In the genomic region with DNA sequence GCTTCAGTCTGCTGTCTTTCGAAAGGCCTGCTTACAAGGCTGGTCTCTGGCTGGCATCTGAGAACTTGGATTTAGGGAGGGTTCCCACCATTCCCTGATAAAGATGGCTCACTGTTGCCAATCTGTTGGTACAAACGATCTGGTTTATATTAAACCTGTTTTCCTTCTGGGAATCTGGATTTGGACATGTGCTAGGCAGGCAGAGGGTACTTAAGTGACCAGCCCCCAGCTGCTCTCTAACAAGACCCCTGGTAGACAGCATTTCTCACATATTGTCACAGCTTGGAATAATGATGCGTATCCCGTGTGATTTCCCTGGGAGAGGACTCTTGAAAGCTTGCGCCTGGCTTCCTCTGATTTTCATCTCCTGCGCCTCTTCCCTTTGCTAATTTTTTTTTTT, we compare ENCODE assay signal across 1 cellular context.
TF ChIP-seq lines count a peak whose summit lies in the region.

No MANE protein-coding gene starts in this region.

TF ChIP-seq in HCT116, 20 proteins besides CTCF, POLR2A, EP300 and RAD21:
- TF ChIP-seq, protein P1, sequence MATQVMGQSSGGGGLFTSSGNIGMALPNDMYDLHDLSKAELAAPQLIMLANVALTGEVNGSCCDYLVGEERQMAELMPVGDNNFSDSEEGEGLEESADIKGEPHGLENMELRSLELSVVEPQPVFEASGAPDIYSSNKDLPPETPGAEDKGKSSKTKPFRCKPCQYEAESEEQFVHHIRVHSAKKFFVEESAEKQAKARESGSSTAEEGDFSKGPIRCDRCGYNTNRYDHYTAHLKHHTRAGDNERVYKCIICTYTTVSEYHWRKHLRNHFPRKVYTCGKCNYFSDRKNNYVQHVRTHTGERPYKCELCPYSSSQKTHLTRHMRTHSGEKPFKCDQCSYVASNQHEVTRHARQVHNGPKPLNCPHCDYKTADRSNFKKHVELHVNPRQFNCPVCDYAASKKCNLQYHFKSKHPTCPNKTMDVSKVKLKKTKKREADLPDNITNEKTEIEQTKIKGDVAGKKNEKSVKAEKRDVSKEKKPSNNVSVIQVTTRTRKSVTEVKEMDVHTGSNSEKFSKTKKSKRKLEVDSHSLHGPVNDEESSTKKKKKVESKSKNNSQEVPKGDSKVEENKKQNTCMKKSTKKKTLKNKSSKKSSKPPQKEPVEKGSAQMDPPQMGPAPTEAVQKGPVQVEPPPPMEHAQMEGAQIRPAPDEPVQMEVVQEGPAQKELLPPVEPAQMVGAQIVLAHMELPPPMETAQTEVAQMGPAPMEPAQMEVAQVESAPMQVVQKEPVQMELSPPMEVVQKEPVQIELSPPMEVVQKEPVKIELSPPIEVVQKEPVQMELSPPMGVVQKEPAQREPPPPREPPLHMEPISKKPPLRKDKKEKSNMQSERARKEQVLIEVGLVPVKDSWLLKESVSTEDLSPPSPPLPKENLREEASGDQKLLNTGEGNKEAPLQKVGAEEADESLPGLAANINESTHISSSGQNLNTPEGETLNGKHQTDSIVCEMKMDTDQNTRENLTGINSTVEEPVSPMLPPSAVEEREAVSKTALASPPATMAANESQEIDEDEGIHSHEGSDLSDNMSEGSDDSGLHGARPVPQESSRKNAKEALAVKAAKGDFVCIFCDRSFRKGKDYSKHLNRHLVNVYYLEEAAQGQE (IDR thresholded peaks at IDR 0.05; ENCODE audit: low read depth), result no peak
- TF ChIP-seq, protein P2, sequence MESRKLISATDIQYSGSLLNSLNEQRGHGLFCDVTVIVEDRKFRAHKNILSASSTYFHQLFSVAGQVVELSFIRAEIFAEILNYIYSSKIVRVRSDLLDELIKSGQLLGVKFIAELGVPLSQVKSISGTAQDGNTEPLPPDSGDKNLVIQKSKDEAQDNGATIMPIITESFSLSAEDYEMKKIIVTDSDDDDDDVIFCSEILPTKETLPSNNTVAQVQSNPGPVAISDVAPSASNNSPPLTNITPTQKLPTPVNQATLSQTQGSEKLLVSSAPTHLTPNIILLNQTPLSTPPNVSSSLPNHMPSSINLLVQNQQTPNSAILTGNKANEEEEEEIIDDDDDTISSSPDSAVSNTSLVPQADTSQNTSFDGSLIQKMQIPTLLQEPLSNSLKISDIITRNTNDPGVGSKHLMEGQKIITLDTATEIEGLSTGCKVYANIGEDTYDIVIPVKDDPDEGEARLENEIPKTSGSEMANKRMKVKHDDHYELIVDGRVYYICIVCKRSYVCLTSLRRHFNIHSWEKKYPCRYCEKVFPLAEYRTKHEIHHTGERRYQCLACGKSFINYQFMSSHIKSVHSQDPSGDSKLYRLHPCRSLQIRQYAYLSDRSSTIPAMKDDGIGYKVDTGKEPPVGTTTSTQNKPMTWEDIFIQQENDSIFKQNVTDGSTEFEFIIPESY (IDR thresholded peaks at IDR 0.05; ENCODE audit: extremely low read depth, insufficient replicate concordance, low read length), result no peak
- TF ChIP-seq, protein P3, sequence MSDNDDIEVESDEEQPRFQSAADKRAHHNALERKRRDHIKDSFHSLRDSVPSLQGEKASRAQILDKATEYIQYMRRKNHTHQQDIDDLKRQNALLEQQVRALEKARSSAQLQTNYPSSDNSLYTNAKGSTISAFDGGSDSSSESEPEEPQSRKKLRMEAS (IDR thresholded peaks at IDR 0.05), result no peak
- no peak for TF ChIP-seq SP1 (IDR thresholded peaks at IDR 0.05; ENCODE audit: low read depth)
- no peak for TF ChIP-seq CBX3 (IDR thresholded peaks at IDR 0.05; ENCODE audit: low read depth)
- no peak for TF ChIP-seq ZFX (IDR thresholded peaks at IDR 0.05)
- no peak for TF ChIP-seq EGR1 (IDR thresholded peaks at IDR 0.05; ENCODE audit: low read depth)
- no peak for TF ChIP-seq CEBPB (IDR thresholded peaks at IDR 0.05; ENCODE audit: low read depth)
- TF ChIP-seq ZNF274 (IDR thresholded peaks at IDR 0.05; ENCODE audit: low read depth, low read length), result no peak
- TF ChIP-seq SIN3A (IDR thresholded peaks at IDR 0.05; ENCODE audit: low read depth), result no peak
- TF ChIP-seq FOSL1 (IDR thresholded peaks at IDR 0.05; ENCODE audit: low read depth), result no peak
- TF ChIP-seq SRF (IDR thresholded peaks at IDR 0.05; ENCODE audit: low read depth), result no peak
- TF ChIP-seq TCF7L2 (IDR thresholded peaks at IDR 0.05; ENCODE audit: borderline replicate concordance, extremely low read depth, insufficient read depth, insufficient read length), result no peak
- TF ChIP-seq JUND (IDR thresholded peaks at IDR 0.05), result no peak
- TF ChIP-seq EZH2 (IDR thresholded peaks at IDR 0.05), result no peak
- TF ChIP-seq, protein P4, sequence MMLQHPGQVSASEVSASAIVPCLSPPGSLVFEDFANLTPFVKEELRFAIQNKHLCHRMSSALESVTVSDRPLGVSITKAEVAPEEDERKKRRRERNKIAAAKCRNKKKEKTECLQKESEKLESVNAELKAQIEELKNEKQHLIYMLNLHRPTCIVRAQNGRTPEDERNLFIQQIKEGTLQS (IDR thresholded peaks at IDR 0.05), result no peak
- no peak for TF ChIP-seq ELF1 (IDR thresholded peaks at IDR 0.05; ENCODE audit: borderline replicate concordance, low read depth)
- no peak for TF ChIP-seq EZH2phosphoT487 (IDR thresholded peaks at IDR 0.05; ENCODE audit: borderline replicate concordance)
- no peak for TF ChIP-seq POLR2AphosphoS5 (IDR thresholded peaks at IDR 0.05; ENCODE audit: low read depth, low read length)
